ENCODE assay signal across 9 cellular contexts in the genomic region with DNA sequence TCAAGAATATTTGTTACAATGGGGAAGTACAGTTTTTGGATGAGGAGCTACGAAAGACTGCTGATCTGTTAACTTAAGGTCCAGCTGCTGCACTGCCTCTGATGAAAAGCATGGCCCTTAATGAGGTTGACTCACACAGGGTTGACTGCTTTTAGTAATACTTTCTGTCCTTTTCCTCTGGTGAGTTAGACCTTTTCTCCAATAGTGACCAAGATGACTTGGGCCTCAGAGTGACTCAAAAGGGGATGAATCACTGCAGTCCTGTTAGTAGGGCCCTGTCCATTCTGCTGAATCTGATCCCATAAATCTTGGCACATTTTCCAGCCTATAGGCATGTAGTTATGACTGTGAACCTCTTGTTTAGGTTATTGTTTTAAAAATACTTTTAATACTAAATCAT. TPM values are rescaled to one million over a fixed set of nuclear protein-coding genes. Genes with fewer than 3 reads are reported as not detected.
A peak's percentile ranks its signal among the peaks of the same experiment; 100 is the strongest.
DNase-seq lines count a peak whose midpoint lies in the region; ATAC-seq and TF ChIP-seq lines count a peak whose summit lies in the region.
"Had no signal": no experiment of that assay in that cellular context is flagged by ENCODE, and none has a peak within 500 bp of the region (broad histone marks: within the 10 kb centered on the region; RNA-seq: fewer than 3 reads in every experiment).

No MANE protein-coding gene starts in this region.

- H3K9me3 Mint-ChIP-seq in HFFc6 (no peaks in the 10 kb centered on the region), endothelial cell (ENCODE audit: unreplicated experiment) (no peaks in the 10 kb centered on the region)
- H3K9me3 Mint-ChIP-seq in activated T-helper 17 cell treated with anti-CD3 and anti-CD28 coated beads, Interleukin-2, amount 50 U/mL, for 72 hours: no peaks in the 10 kb centered on the region

- no peaks in the 10 kb centered on the region for H3K36me3 Mint-ChIP-seq in HFFc6 (ENCODE audit: low read depth)
- H3K36me3 Mint-ChIP-seq in activated T-helper 17 cell treated with anti-CD3 and anti-CD28 coated beads, Interleukin-2, amount 50 U/mL, for 72 hours (ENCODE audit: low read depth): no peaks in the 10 kb centered on the region
- H3K36me3 Mint-ChIP-seq in endothelial cell (ENCODE audit: low read depth, unreplicated experiment): no peaks in the 10 kb centered on the region

- TF ChIP-seq CTCF in HFFc6 (IDR thresholded peaks at IDR 0.05) (no peak), thoracic aorta (IDR thresholded peaks at IDR 0.05) (no peak), endothelial cell (IDR thresholded peaks at IDR 0.05; ENCODE audit: unreplicated experiment) (no peak)

- peak; percentile 39 for ATAC-seq in activated T-helper 17 cell treated with anti-CD3 and anti-CD28 coated beads, Interleukin-2, amount 50 U/mL, for 72 hours (replicated peaks)
- ATAC-seq in thoracic aorta (ENCODE audit: insufficient number of reproducible peaks, low FRiP score, low read depth): peak; percentile 82

- H3K27me3 Mint-ChIP-seq in HFFc6 (ENCODE audit: insufficient read depth): no peaks in the 10 kb centered on the region
- no peaks in the 10 kb centered on the region for H3K27me3 Mint-ChIP-seq in activated T-helper 17 cell treated with anti-CD3 and anti-CD28 coated beads, Interleukin-2, amount 50 U/mL, for 72 hours
- peaks cover 1% of the 10 kb centered on the region for H3K27me3 Mint-ChIP-seq in endothelial cell (ENCODE audit: unreplicated experiment)

- H3K36me3 ChIP-seq in thoracic aorta: no peaks in the 10 kb centered on the region

- no peaks in the 10 kb centered on the region for H3K27me3 ChIP-seq in thoracic aorta (replicated peaks; ENCODE audit: insufficient read depth)

- peaks cover 72% of the 10 kb centered on the region for H3K4me1 Mint-ChIP-seq in HFFc6 (ENCODE audit: low read depth)
- peaks cover 16% of the 10 kb centered on the region for H3K4me1 Mint-ChIP-seq in activated T-helper 17 cell treated with anti-CD3 and anti-CD28 coated beads, Interleukin-2, amount 50 U/mL, for 72 hours
- peaks cover 8% of the 10 kb centered on the region for H3K4me1 Mint-ChIP-seq in endothelial cell (ENCODE audit: unreplicated experiment)

- H3K4me3 ChIP-seq in thoracic aorta: no peak overlapping the region

- peak overlapping the region; percentile 68 for H3K27ac Mint-ChIP-seq in HFFc6
- no peak overlapping the region for H3K27ac Mint-ChIP-seq in activated T-helper 17 cell treated with anti-CD3 and anti-CD28 coated beads, Interleukin-2, amount 50 U/mL, for 72 hours
- H3K27ac Mint-ChIP-seq in endothelial cell (ENCODE audit: unreplicated experiment): no peak overlapping the region

- peak overlapping the region; percentile 40 to 57 for H3K27ac ChIP-seq in thoracic aorta
- H3K27ac ChIP-seq: parathyroid adenoma had no signal

- peak; percentile 98 for DNase-seq in HFFc6
- DNase-seq in iris pigment epithelial cell (ENCODE audit: low read depth): peak; percentile 94
- peak; percentile 16 for DNase-seq in thoracic aorta (ENCODE audit: low spot score)
- no peak for DNase-seq in stimulated activated CD4-positive, alpha-beta T cell treated with anti-CD3 and anti-CD28 coated beads, Interleukin-2, amount 100 ng/mL, for 48 hours
- DNase-seq in endothelial cell (ENCODE audit: low spot score): no peak
- no peak for DNase-seq in nucleus accumbens (lab: John Stamatoyannopoulos, UW)
- DNase-seq: central memory CD4-positive, alpha-beta T cell had no signal

- H3K9me3 ChIP-seq in thoracic aorta: no peaks in the 10 kb centered on the region

- H3K4me3 Mint-ChIP-seq in HFFc6 (peak overlapping the region; percentile 77), endothelial cell (ENCODE audit: unreplicated experiment) (no peak overlapping the region)
- no peak overlapping the region for H3K4me3 Mint-ChIP-seq in activated T-helper 17 cell treated with anti-CD3 and anti-CD28 coated beads, Interleukin-2, amount 50 U/mL, for 72 hours

- H3K4me1 ChIP-seq in thoracic aorta (ENCODE audit: control insufficient read depth in 1 of 2, low read depth in 2 of 2): peaks cover 23 to 40% of the 10 kb centered on the region in 2 donors
- H3K4me1 ChIP-seq: parathyroid adenoma had no signal

RNA-seq across cellular contexts. Expression of a gene that starts 2.7 kb away (rescaled TPM):
- 1 to 10 TPM; 2.8 to 4.0 (median 3.7) TPM for total RNA-seq in HFFc6 (2021; fragmentation: NEBNext Ultra II Directional; extraction: Animal tissue kit (Norgen Biotek cat#: 25700))
- total RNA-seq in activated T-helper 17 cell treated with anti-CD3 and anti-CD28 coated beads, Interleukin-2, amount 50 U/mL, for 72 hours: 1 to 10 TPM; 1.8 to 2.1 TPM
- total RNA-seq in thoracic aorta: 1 to 10 TPM; 5.6 to 7.0 TPM
- 27.2 TPM for total RNA-seq in endothelial cell (ENCODE audit: unreplicated experiment)

Comparison
In these comparisons a context has a peak if more than half of its experiments do, and no peak if none do; other contexts are left out.
1. DNase-seq: peak in HFFc6 (single experiment), iris pigment epithelial cell (single experiment) and thoracic aorta (single experiment); none in stimulated activated CD4-positive, alpha-beta T cell treated with anti-CD3 and anti-CD28 coated beads, Interleukin-2, amount 100 ng/mL, for 48 hours (0 of 2), endothelial cell (single experiment) and nucleus accumbens (0 of 56).